Comparison of ENCODE assay signal across 18 cellular contexts in genomic region chr9:117084221-117084620, GRCh38.
DNase-seq lines count a peak whose midpoint lies in the region; ATAC-seq, FAIRE-seq and TF ChIP-seq lines count a peak whose summit lies in the region.
"Had no signal": no experiment of that assay in that cellular context is flagged by ENCODE, and none has a peak within 500 bp of the region (broad histone marks: within the 10 kb centered on the region; RNA-seq: fewer than 3 reads in every experiment).

No MANE protein-coding gene starts in this region.

- H3K4me3 ChIP-seq in MM.1S (ENCODE audit: low read length) (peak overlapping the region; percentile 46), GM12878 (no peak overlapping the region), neural cell (ENCODE audit: low read length) (peak overlapping the region; percentile 52), aorta (ENCODE audit: low read length in 2 of 2) (no peak overlapping the region)
- H3K4me3 ChIP-seq: BLaER1 treated with 17β-estradiol and CSF1 and Interleukin-3, amounts not matched to agents 10 nM and 100 nM had no signal

- no peaks in the 10 kb centered on the region for H3K36me3 Mint-ChIP-seq in activated CD4-positive, alpha-beta T cell treated with anti-CD3 and anti-CD28 coated beads for 36 hours (ENCODE audit: low read depth)
- H3K36me3 Mint-ChIP-seq: CD4-positive, CD25-positive, alpha-beta regulatory T cell had no signal

- POLR2A ChIA-PET in GM12878 (lab: Charles Lee), result no interaction called here
- POLR2A ChIA-PET in activated CD4-positive, alpha-beta T cell treated with anti-CD3 and anti-CD28 coated beads for 36 hours (lab: Charles Lee), result no interaction called here

- H3K27ac ChIP-seq in MM.1S (ENCODE audit: low read length) (peak overlapping the region; percentile 70; the same call in 1 of the 2 replicates), GM12878 (ENCODE audit: control insufficient read depth, insufficient read depth) (no peak overlapping the region), neural cell (ENCODE audit: low read length) (no peak overlapping the region), aorta (ENCODE audit: low read depth in 1 of 2, low read length in 2 of 2) (no peak overlapping the region)
- H3K27ac ChIP-seq: BLaER1 treated with 17β-estradiol and CSF1 and Interleukin-3, amounts not matched to agents 10 nM and 100 nM; HL-60 had no signal

- in situ Hi-C loops in GM12878 (cut with MboI), result loop anchor here (10.0 kb wide), 1 partner anchor 61 kb away; no protein-coding TSS in a partner anchor

- H3K9me3 Mint-ChIP-seq in activated CD4-positive, alpha-beta T cell treated with anti-CD3 and anti-CD28 coated beads for 36 hours (ENCODE audit: low read depth), result peaks cover 2% of the 10 kb centered on the region

- RAD21 ChIA-PET in GM12878 (lab: Charles Lee; ENCODE audit: unreplicated experiment), result no interaction called here

- H4K20me1 ChIP-seq in MM.1S (ENCODE audit: insufficient read depth, low read length), result no peaks in the 10 kb centered on the region
- H4K20me1 ChIP-seq in GM12878 (ENCODE audit: control insufficient read depth, insufficient read depth), result no peaks in the 10 kb centered on the region
- H4K20me1 ChIP-seq in neural cell (ENCODE audit: insufficient read depth), result no peaks in the 10 kb centered on the region
- H4K20me1 ChIP-seq: BLaER1 treated with 17β-estradiol and CSF1 and Interleukin-3, amounts not matched to agents 10 nM and 100 nM had no signal

- no peaks in the 10 kb centered on the region for H3K9me2 ChIP-seq in MM.1S (replicated peaks; ENCODE audit: insufficient read depth, low read length)
- no peaks in the 10 kb centered on the region for H3K9me2 ChIP-seq in neural cell (ENCODE audit: insufficient read depth, low read length)

- H3K79me2 ChIP-seq in MM.1S (ENCODE audit: low read length) (no peaks in the 10 kb centered on the region), GM12878 (ENCODE audit: control insufficient read depth, insufficient read depth, low read length) (no peaks in the 10 kb centered on the region), neural cell (replicated peaks; ENCODE audit: insufficient read depth, low read length) (no peaks in the 10 kb centered on the region)

- no peak overlapping the region for H3K4me3 Mint-ChIP-seq in activated CD4-positive, alpha-beta T cell treated with anti-CD3 and anti-CD28 coated beads for 36 hours
- H3K4me3 Mint-ChIP-seq: CD4-positive, CD25-positive, alpha-beta regulatory T cell; HFFc6 had no signal

- intact Hi-C loops in GM12878 (cut with micrococcal nuclease; ENCODE audit: unreplicated experiment), result loop anchor here (10.0 kb wide), 1 partner anchor 349 kb away; no protein-coding TSS in a partner anchor
- intact Hi-C loops in aorta (cut with DNase I), result no loop called here
- intact Hi-C loops in activated CD4-positive, alpha-beta T cell treated with anti-CD3 and anti-CD28 coated beads for 36 hours (cut with DNase I, micrococcal nuclease), result no loop called here

- peaks cover 14% of the 10 kb centered on the region for H3F3A ChIP-seq in MM.1S (ENCODE audit: insufficient read depth, low read length)
- H3F3A ChIP-seq in neural cell (ENCODE audit: insufficient read depth, low read length, poor library complexity, severe bottlenecking), result no peaks in the 10 kb centered on the region

- ATAC-seq in GM12878 (peak; percentile 55), aorta (ENCODE audit: low FRiP score) (no peak), HG02798 (IDR thresholded peaks at IDR 0.05; ENCODE audit: poor library complexity, unreplicated experiment) (no peak)
- no peak for ATAC-seq in activated CD4-positive, alpha-beta T cell treated with anti-CD3 and anti-CD28 coated beads for 36 hours

- TF ChIP-seq RAD21 in GM12878 (IDR thresholded peaks at IDR 0.05; ENCODE audit: insufficient read depth, low read depth, low read length) (no peak), neural cell (conservative IDR thresholded peaks at IDR 0.05) (no peak)

- TF ChIP-seq EP300 in GM12878 (IDR thresholded peaks at IDR 0.05; ENCODE audit: borderline replicate concordance in 1 of 2, control insufficient read depth in 1 of 2, low read depth in 2 of 2, low read length in 2 of 2), result no peak
- TF ChIP-seq EP300 in neural cell (conservative IDR thresholded peaks at IDR 0.05; ENCODE audit: poor library complexity, severe bottlenecking), result no peak

- SMC1A ChIA-PET in GM12878 (lab: Charles Lee; ENCODE audit: uncharacterized antibody, unreplicated experiment), result interaction anchor here (0.6 kb wide), 1 partner anchor 336 kb away, joined by 3 read pairs; no protein-coding TSS in a partner anchor

- peak overlapping the region; percentile 46; the same call in 1 of the 2 replicates for H2AFZ ChIP-seq in MM.1S (ENCODE audit: low read length)
- no peak overlapping the region for H2AFZ ChIP-seq in GM12878 (ENCODE audit: control insufficient read depth, low read depth, low read length)
- no peak overlapping the region for H2AFZ ChIP-seq in neural cell (ENCODE audit: low read depth, low read length)

- no peaks in the 10 kb centered on the region for H3K36me3 ChIP-seq in MM.1S (replicated peaks; ENCODE audit: insufficient read depth, low read length)
- H3K36me3 ChIP-seq in GM12878 (ENCODE audit: control insufficient read depth in 2 of 2, insufficient read depth in 2 of 2, low read length in 1 of 2), result no peaks in the 10 kb centered on the region
- H3K36me3 ChIP-seq in neural cell (ENCODE audit: insufficient read depth, low read length), result no peaks in the 10 kb centered on the region
- H3K36me3 ChIP-seq in aorta (ENCODE audit: control insufficient read depth in 1 of 2, insufficient read depth in 2 of 2, low read length in 1 of 2), result no peaks in the 10 kb centered on the region

- TF ChIP-seq CTCF in MM.1S (IDR thresholded peaks at IDR 0.05; ENCODE audit: low read length) (no peak), GM12878 (IDR thresholded peaks at IDR 0.05 in 2 of 3, conservative IDR thresholded peaks at IDR 0.05 in 1 of 3; ENCODE audit: control insufficient read depth in 2 of 3, extremely low read depth in 1 of 3, insufficient read depth in 1 of 3, low read depth in 3 of 3, low read length in 3 of 3) (no peak), neural cell (IDR thresholded peaks at IDR 0.05; ENCODE audit: poor library complexity, severe bottlenecking) (no peak)

- WGBS in GM12878 (ENCODE audit: insufficient coverage, insufficient replicate concordance, low lambda C conversion rate, missing lambda C conversion rate), result 30% methylated on average over 4 of the region's 4 CpGs
- WGBS in aorta, 2 donors, result 85 to 86% methylated on average over 4 of the region's 4 CpGs

- H3K4me1 Mint-ChIP-seq in activated CD4-positive, alpha-beta T cell treated with anti-CD3 and anti-CD28 coated beads for 36 hours, result no peaks in the 10 kb centered on the region
- H3K4me1 Mint-ChIP-seq: CD4-positive, CD25-positive, alpha-beta regulatory T cell had no signal

- no peaks in the 10 kb centered on the region for H3K27me3 ChIP-seq in MM.1S (replicated peaks; ENCODE audit: insufficient read depth, low read length)
- 0 out of 4 replicates have a peak, but pooled peaks cover 0 to 2% of the 10 kb centered on the region in 2 experiments for H3K27me3 ChIP-seq in GM12878 (replicated peaks in 1 of 2; ENCODE audit: control insufficient read depth in 2 of 2, insufficient read depth in 2 of 2, low read length in 1 of 2)
- no peaks in the 10 kb centered on the region for H3K27me3 ChIP-seq in neural cell (ENCODE audit: insufficient read depth, low read depth, low read length)
- no peaks in the 10 kb centered on the region for H3K27me3 ChIP-seq in aorta (ENCODE audit: control insufficient read depth in 1 of 2, insufficient read depth in 2 of 2, low read length in 1 of 2)
- H3K27me3 ChIP-seq: BLaER1 treated with 17β-estradiol and CSF1 and Interleukin-3, amounts not matched to agents 10 nM and 100 nM had no signal

- peak overlapping the region; percentile 71 for H3K4me2 ChIP-seq in MM.1S (ENCODE audit: low read depth, low read length)
- no peak overlapping the region for H3K4me2 ChIP-seq in GM12878 (ENCODE audit: control insufficient read depth, insufficient read depth)
- peak overlapping the region; percentile 19 for H3K4me2 ChIP-seq in neural cell (ENCODE audit: low read length)

- BruUV-seq in GM12878 (replicated peaks; lab: Mats Ljungman, UMichigan), result no TSS peak

- H3K27me3 Mint-ChIP-seq in activated CD4-positive, alpha-beta T cell treated with anti-CD3 and anti-CD28 coated beads for 36 hours, result no peaks in the 10 kb centered on the region
- H3K27me3 Mint-ChIP-seq: CD4-positive, CD25-positive, alpha-beta regulatory T cell had no signal

- DNase-seq in GM12892 (ENCODE audit: insufficient read length), result no peak
- peak; percentile 88 for DNase-seq in MM.1S
- DNase-seq in GM12878 (ENCODE audit: low read depth, low spot score), result no peak
- no peak for DNase-seq in aorta
- no peak for DNase-seq in activated CD4-positive, alpha-beta T cell treated with anti-CD3 and anti-CD28 coated beads for 36 hours
- no peak for DNase-seq in activated naive CD4-positive, alpha-beta T cell treated with Interleukin-2 at 50 U/mL for 16 hours
- DNase-seq: ACHN; Calu3; CD4-positive, CD25-positive, alpha-beta regulatory T cell; DMS 273 treated with DMSO at 0.1 percent for 48 hours; HCEC 1CT; HFFc6 had no signal

- H3K4me1 ChIP-seq in MM.1S (ENCODE audit: low read length) (peaks cover 24% of the 10 kb centered on the region), GM12878 (ENCODE audit: control insufficient read depth, insufficient read depth, low read length) (no peaks in the 10 kb centered on the region), aorta (ENCODE audit: control insufficient read depth in 1 of 2, insufficient read depth in 2 of 2, low read length in 2 of 2) (no peaks in the 10 kb centered on the region)

- H3K9me3 ChIP-seq in MM.1S (replicated peaks; ENCODE audit: insufficient read depth, low read length) (no peaks in the 10 kb centered on the region), GM12878 (replicated peaks; ENCODE audit: control insufficient read depth, insufficient read depth, low read length) (no peaks in the 10 kb centered on the region), neural cell (ENCODE audit: low read length) (no peaks in the 10 kb centered on the region), aorta (ENCODE audit: control insufficient read depth, low read length) (no peaks in the 10 kb centered on the region)
- H3K9me3 ChIP-seq: BLaER1 treated with 17β-estradiol and CSF1 and Interleukin-3, amounts not matched to agents 10 nM and 100 nM had no signal

- H3K9ac ChIP-seq in MM.1S (ENCODE audit: low read length), result peak overlapping the region; percentile 11; the same call in 1 of the 2 replicates
- no peak overlapping the region for H3K9ac ChIP-seq in GM12878 (ENCODE audit: control insufficient read depth, insufficient read depth, low read length)
- peak overlapping the region; percentile 25 for H3K9ac ChIP-seq in neural cell (ENCODE audit: low read length)
- H3K9ac ChIP-seq: BLaER1 treated with 17β-estradiol and CSF1 and Interleukin-3, amounts not matched to agents 10 nM and 100 nM had no signal

- TF ChIP-seq POLR2A in GM12892 (IDR thresholded peaks at IDR 0.05; ENCODE audit: low read depth, low read length) (no peak), GM12878 (IDR thresholded peaks at IDR 0.05; ENCODE audit: low read depth, low read length) (no peak)

- CTCF ChIA-PET in GM12878 (lab: Yijun Ruan, JAX), result interaction anchor here (1.6 kb wide), 1 partner anchor 347 kb away, joined by 4 read pairs; no protein-coding TSS in a partner anchor
- CTCF ChIA-PET in activated CD4-positive, alpha-beta T cell treated with anti-CD3 and anti-CD28 coated beads for 36 hours (lab: Charles Lee), result no interaction called here

- FAIRE-seq in GM12892 (lab: Jason Lieb, UNC) (peak; percentile 76), GM12878 (lab: Jason Lieb, UNC) (no peak)
- FAIRE-seq: GM18507, GM19239 had no signal

- H3K27ac Mint-ChIP-seq in activated CD4-positive, alpha-beta T cell treated with anti-CD3 and anti-CD28 coated beads for 36 hours, result no peak overlapping the region
- H3K27ac Mint-ChIP-seq: CD4-positive, CD25-positive, alpha-beta regulatory T cell; HFFc6 had no signal

Comparison
In these comparisons a context has a peak if more than half of its experiments do, and no peak if none do; other contexts are left out.
1. H3K4me3 ChIP-seq: peak in MM.1S (single experiment) and neural cell (single experiment); none in GM12878 (single experiment) and aorta (0 of 2).